13 cellular contexts compared by ENCODE assay signal in the genomic region with DNA sequence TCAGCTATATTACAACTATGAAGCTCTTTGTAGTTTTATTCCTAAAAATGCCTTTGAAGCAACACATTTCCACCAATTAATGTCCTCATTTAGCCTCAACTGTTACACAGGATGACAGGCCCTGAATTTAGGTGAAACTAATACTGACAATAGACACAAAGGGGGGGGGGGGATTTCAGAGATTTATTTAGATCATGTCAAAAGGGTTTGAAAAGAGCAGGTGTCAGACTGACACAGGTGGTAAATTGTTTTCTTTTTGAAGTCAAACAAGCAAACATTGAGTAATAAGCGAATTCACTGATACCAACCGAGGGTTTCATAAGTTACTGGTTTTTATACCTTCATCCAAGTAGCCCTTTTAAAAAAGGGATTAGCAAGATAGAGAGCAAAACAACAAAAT.
DNase-seq lines count a peak whose midpoint lies in the region; ATAC-seq and TF ChIP-seq lines count a peak whose summit lies in the region.
"Had no signal": no experiment of that assay in that cellular context is flagged by ENCODE, and none has a peak within 500 bp of the region (broad histone marks: within the 10 kb centered on the region; RNA-seq: fewer than 3 reads in every experiment).

No MANE protein-coding gene starts in this region.

- peaks cover 89% of the 10 kb centered on the region for H3K4me1 Mint-ChIP-seq in activated T-cell treated with anti-CD3 and anti-CD28 coated beads, Interleukin-2, amount 50 U/mL, for 24 hours (ENCODE audit: low read depth)
- H3K4me1 Mint-ChIP-seq in stimulated activated effector memory CD8-positive, alpha-beta T cell treated with anti-CD3 and anti-CD28 coated beads, Interleukin-12 subunit alpha, Interleukin-12 subunit beta, amount 100 ng/mL, for 72 hours: peaks cover 90% of the 10 kb centered on the region

- no peak overlapping the region for H3K9ac ChIP-seq in endocrine pancreas (ENCODE audit: control insufficient read depth, insufficient read depth, low read length)

- no peak overlapping the region for H3K4me3 Mint-ChIP-seq in activated T-cell treated with anti-CD3 and anti-CD28 coated beads, Interleukin-2, amount 50 U/mL, for 24 hours
- H3K4me3 Mint-ChIP-seq in stimulated activated effector memory CD8-positive, alpha-beta T cell treated with anti-CD3 and anti-CD28 coated beads, Interleukin-12 subunit alpha, Interleukin-12 subunit beta, amount 100 ng/mL, for 72 hours: no peak overlapping the region

- peak overlapping the region; percentile 41 for H3K4me3 ChIP-seq in endocrine pancreas (ENCODE audit: control insufficient read depth, insufficient read depth, low read length)
- H3K4me3 ChIP-seq: heart left ventricle, SJSA1 had no signal

- H3K27me3 ChIP-seq in endocrine pancreas (ENCODE audit: control insufficient read depth, insufficient read depth, low read length): no peaks in the 10 kb centered on the region
- H3K27me3 ChIP-seq: heart left ventricle, SJSA1 had no signal

- no peaks in the 10 kb centered on the region for H3K9me3 Mint-ChIP-seq in activated T-cell treated with anti-CD3 and anti-CD28 coated beads, Interleukin-2, amount 50 U/mL, for 24 hours
- no peaks in the 10 kb centered on the region for H3K9me3 Mint-ChIP-seq in stimulated activated effector memory CD8-positive, alpha-beta T cell treated with anti-CD3 and anti-CD28 coated beads, Interleukin-12 subunit alpha, Interleukin-12 subunit beta, amount 100 ng/mL, for 72 hours

- no peak for TF ChIP-seq POLR2A in erythroblast (IDR thresholded peaks at IDR 0.05; ENCODE audit: low read length)

- H3K36me3 Mint-ChIP-seq in activated T-cell treated with anti-CD3 and anti-CD28 coated beads, Interleukin-2, amount 50 U/mL, for 24 hours (ENCODE audit: low read depth): peaks cover 16% of the 10 kb centered on the region
- peaks cover 62% of the 10 kb centered on the region for H3K36me3 Mint-ChIP-seq in stimulated activated effector memory CD8-positive, alpha-beta T cell treated with anti-CD3 and anti-CD28 coated beads, Interleukin-12 subunit alpha, Interleukin-12 subunit beta, amount 100 ng/mL, for 72 hours

- no peaks in the 10 kb centered on the region for H3K27me3 Mint-ChIP-seq in activated T-cell treated with anti-CD3 and anti-CD28 coated beads, Interleukin-2, amount 50 U/mL, for 24 hours

- peak overlapping the region; percentile 40 for H3K27ac Mint-ChIP-seq in activated T-cell treated with anti-CD3 and anti-CD28 coated beads, Interleukin-2, amount 50 U/mL, for 24 hours
- H3K27ac Mint-ChIP-seq in stimulated activated effector memory CD8-positive, alpha-beta T cell treated with anti-CD3 and anti-CD28 coated beads, Interleukin-12 subunit alpha, Interleukin-12 subunit beta, amount 100 ng/mL, for 72 hours: peak overlapping the region; percentile 0

- no peak for DNase-seq in activated T-cell treated with anti-CD3 and anti-CD28 coated beads, Interleukin-2, amount 50 U/mL, for 24 hours
- no peak for DNase-seq in activated T-cell treated with anti-CD3 and anti-CD28 coated beads for 4 hours
- peak; percentile 73 for DNase-seq in NCI-H146 treated with DMSO at 0.1 percent for 48 hours (lab: John Stamatoyannopoulos, UW; ENCODE audit: unreplicated experiment)
- no peak for DNase-seq in stimulated activated effector memory CD8-positive, alpha-beta T cell treated with anti-CD3 and anti-CD28 coated beads, Interleukin-12 subunit alpha, Interleukin-12 subunit beta, amount 100 ng/mL, for 72 hours (ENCODE audit: low spot score in 2 of 2)
- no peak for DNase-seq in middle frontal gyrus (ENCODE audit: extremely low spot score, low spot score)
- DNase-seq in erythroblast (lab: John Stamatoyannopoulos, UW): no peak
- DNase-seq in activated CD4-positive, alpha-beta T cell treated with anti-CD3 and anti-CD28 coated beads for 1 hour: no peak
- DNase-seq: effector CD8-positive, alpha-beta T cell; heart left ventricle; NCI-H446 treated with DMSO at 0.1 percent for 48 hours; nucleus accumbens had no signal

- ATAC-seq in stimulated activated effector memory CD8-positive, alpha-beta T cell treated with anti-CD3 and anti-CD28 coated beads, Interleukin-12 subunit alpha, Interleukin-12 subunit beta, amount 100 ng/mL, for 72 hours: no peak
- ATAC-seq: heart left ventricle had no signal

- no peaks in the 10 kb centered on the region for H3K36me3 ChIP-seq in endocrine pancreas (ENCODE audit: control insufficient read depth, insufficient read depth, low read length)
- H3K36me3 ChIP-seq: heart left ventricle, SJSA1 had no signal

- peaks cover 45% of the 10 kb centered on the region for H3K4me1 ChIP-seq in endocrine pancreas (ENCODE audit: control insufficient read depth, insufficient read depth, low read length)

- no peaks in the 10 kb centered on the region for H3K9me3 ChIP-seq in endocrine pancreas (ENCODE audit: control insufficient read depth, low read length)
- H3K9me3 ChIP-seq: heart left ventricle, SJSA1 had no signal
